Comparison of ENCODE assay signal across 26 cellular contexts in the genomic region with DNA sequence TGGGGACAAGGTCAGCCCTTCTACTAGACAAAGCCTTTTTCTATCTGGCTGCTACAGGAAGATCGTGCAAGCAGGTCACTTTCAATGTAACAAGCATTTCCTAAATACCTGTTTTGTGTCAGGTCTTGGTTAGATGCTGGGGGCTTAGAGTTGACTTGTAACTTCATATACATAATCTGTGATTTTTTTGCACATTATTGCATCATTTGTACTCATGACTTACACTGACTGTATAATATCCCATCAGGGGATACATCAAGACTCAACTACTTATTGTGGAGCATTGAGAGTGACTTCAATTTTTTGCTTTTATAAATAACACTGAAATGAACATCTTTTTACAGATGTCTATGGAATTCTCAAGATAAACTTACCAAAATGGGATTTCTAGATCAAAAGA.
"Had no signal": no experiment of that assay in that cellular context is flagged by ENCODE, and none has a peak within 500 bp of the region (broad histone marks: within the 10 kb centered on the region; RNA-seq: fewer than 3 reads in every experiment).

No MANE protein-coding gene starts in this region.

- DNase-seq: activated CD4-positive, alpha-beta T cell treated with anti-CD3 and anti-CD28 coated beads for 4 hours; activated CD4-positive, alpha-beta T cell treated with anti-CD3 and anti-CD28 coated beads, Interleukin-2, amount 50 U/mL, for 48 hours; activated CD8-positive, alpha-beta memory T cell treated with anti-CD3 and anti-CD28 coated beads, Interleukin-2, amount 50 U/mL, for 4 hours; activated naive CD4-positive, alpha-beta T cell treated with anti-CD3 and anti-CD28 coated beads, Interleukin-2, amount 10 ng/mL, durations not matched to agents 7 days and 5 days; activated naive CD8-positive, alpha-beta T cell treated with anti-CD3 and anti-CD28 coated beads, Interleukin-2, amount 10 ng/mL, durations not matched to agents 7 days and 5 days; activated T-cell treated with anti-CD3 and anti-CD28 coated beads, Interleukin-2, amount 50 U/mL, for 1 hour; brain microvascular endothelial cell; caudate nucleus; cortex of kidney; glutamatergic neuron; hippocampal formation; naive B cell; nephron progenitor cell; stimulated activated CD4-positive, alpha-beta T cell treated with anti-CD3 and anti-CD28 coated beads, Interleukin-15, amount 100 ng/mL, for 24 hours; stimulated activated CD4-positive, alpha-beta T cell treated with anti-CD3 and anti-CD28 coated beads, Interleukin-2, amount 100 ng/mL, for 24 hours; stimulated activated naive B cell treated with anti-CD40 and anti-IgM and Interleukin-4, amounts not matched to agents 10 μg/mL and 1 μg/mL and 100 μg/mL, for 72 hours; SW 1271; T-helper 9 cell; trophoblast cell had no signal

- H3K27ac ChIP-seq: brain microvascular endothelial cell, neutrophil, thoracic aorta, VCaP had no signal

- H3K9me3 ChIP-seq: ascending aorta, neutrophil, thoracic aorta had no signal

- H3K27me3 ChIP-seq: ascending aorta, brain microvascular endothelial cell, neutrophil had no signal

- H3K4me3 ChIP-seq: ascending aorta, lung, thoracic aorta had no signal

- H3K36me3 ChIP-seq: ascending aorta, brain microvascular endothelial cell, thoracic aorta had no signal

- ATAC-seq: esophagus mucosa; left colon; stimulated activated naive B cell treated with anti-CD40 and anti-IgM and Interleukin-4, amounts not matched to agents 10 μg/mL and 1 μg/mL and 100 μg/mL, for 72 hours had no signal
